1 cellular context compared by ENCODE assay signal in the genomic region with DNA sequence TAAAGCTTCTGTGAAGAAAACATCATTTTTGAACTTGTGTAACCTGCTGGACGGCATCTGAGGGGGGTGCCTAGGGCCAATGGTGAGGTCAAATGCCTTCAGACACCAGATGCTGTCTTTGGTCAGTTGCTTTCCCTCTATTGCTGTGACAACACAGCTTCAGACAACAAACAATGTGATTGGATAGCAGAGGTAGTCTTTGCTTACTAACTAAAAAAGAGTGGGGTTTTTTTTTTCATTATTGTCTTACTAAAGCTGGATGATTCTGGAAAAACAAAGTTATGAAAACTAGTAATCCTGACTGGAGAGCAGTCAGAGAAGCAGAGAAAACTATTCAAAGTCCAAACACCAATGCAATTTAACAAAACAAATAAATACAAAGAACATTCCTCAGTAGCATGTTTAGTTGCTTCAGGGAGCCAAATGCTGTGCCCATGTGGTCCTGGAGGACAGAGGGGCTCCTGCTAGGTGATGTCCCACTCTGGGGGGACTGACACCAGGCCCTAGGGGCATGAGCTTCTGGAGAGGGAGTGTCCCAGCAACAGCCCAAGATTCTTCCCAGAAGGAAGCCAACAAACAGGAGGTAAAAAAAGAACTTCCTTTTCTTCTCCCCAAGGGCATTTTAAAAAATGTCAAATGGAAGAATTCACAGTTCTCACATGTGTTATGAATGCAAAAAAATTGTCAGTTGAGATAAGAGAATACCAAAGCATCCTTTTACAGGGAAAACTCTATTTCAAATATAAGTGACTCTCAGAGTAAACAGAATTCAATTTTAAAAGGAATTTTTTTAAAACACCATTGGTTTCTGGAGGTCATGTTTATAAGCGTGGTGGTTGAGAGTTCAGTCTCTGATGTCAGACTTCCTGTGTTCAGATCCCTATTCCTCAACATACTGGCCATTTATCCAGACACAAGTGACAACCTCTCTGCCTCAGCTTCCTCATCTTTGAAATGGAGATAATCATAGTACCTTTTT.
TF ChIP-seq lines count a peak whose summit lies in the region.

No MANE protein-coding gene starts in this region.

TF ChIP-seq in GM23338, 12 proteins besides CTCF, POLR2A, EP300 and RAD21 (continued from another document):
- TF ChIP-seq, protein P1, sequence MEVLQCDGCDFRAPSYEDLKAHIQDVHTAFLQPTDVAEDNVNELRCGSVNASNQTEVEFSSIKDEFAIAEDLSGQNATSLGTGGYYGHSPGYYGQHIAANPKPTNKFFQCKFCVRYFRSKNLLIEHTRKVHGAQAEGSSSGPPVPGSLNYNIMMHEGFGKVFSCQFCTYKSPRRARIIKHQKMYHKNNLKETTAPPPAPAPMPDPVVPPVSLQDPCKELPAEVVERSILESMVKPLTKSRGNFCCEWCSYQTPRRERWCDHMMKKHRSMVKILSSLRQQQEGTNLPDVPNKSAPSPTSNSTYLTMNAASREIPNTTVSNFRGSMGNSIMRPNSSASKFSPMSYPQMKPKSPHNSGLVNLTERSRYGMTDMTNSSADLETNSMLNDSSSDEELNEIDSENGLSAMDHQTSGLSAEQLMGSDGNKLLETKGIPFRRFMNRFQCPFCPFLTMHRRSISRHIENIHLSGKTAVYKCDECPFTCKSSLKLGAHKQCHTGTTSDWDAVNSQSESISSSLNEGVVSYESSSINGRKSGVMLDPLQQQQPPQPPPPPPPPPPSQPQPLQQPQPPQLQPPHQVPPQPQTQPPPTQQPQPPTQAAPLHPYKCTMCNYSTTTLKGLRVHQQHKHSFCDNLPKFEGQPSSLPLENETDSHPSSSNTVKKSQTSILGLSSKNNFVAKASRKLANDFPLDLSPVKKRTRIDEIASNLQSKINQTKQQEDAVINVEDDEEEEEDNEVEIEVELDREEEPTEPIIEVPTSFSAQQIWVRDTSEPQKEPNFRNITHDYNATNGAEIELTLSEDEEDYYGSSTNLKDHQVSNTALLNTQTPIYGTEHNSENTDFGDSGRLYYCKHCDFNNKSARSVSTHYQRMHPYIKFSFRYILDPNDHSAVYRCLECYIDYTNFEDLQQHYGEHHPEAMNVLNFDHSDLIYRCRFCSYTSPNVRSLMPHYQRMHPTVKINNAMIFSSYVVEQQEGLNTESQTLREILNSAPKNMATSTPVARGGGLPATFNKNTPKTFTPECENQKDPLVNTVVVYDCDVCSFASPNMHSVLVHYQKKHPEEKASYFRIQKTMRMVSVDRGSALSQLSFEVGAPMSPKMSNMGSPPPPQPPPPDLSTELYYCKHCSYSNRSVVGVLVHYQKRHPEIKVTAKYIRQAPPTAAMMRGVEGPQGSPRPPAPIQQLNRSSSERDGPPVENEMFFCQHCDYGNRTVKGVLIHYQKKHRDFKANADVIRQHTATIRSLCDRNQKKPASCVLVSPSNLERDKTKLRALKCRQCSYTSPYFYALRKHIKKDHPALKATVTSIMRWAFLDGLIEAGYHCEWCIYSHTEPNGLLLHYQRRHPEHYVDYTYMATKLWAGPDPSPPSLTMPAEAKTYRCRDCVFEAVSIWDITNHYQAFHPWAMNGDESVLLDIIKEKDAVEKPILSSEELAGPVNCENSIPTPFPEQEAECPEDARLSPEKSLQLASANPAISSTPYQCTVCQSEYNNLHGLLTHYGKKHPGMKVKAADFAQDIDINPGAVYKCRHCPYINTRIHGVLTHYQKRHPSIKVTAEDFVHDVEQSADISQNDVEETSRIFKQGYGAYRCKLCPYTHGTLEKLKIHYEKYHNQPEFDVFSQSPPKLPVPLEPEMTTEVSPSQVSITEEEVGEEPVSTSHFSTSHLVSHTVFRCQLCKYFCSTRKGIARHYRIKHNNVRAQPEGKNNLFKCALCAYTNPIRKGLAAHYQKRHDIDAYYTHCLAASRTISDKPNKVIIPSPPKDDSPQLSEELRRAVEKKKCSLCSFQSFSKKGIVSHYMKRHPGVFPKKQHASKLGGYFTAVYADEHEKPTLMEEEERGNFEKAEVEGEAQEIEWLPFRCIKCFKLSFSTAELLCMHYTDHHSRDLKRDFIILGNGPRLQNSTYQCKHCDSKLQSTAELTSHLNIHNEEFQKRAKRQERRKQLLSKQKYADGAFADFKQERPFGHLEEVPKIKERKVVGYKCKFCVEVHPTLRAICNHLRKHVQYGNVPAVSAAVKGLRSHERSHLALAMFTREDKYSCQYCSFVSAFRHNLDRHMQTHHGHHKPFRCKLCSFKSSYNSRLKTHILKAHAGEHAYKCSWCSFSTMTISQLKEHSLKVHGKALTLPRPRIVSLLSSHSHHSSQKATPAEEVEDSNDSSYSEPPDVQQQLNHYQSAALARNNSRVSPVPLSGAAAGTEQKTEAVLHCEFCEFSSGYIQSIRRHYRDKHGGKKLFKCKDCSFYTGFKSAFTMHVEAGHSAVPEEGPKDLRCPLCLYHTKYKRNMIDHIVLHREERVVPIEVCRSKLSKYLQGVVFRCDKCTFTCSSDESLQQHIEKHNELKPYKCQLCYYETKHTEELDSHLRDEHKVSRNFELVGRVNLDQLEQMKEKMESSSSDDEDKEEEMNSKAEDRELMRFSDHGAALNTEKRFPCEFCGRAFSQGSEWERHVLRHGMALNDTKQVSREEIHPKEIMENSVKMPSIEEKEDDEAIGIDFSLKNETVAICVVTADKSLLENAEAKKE (CRISPR knock-in tag; IDR thresholded peaks at IDR 0.05): no peak
- TF ChIP-seq STAT1 (IDR thresholded peaks at IDR 0.05; ENCODE audit: unreplicated experiment) (no peak), EZH2phosphoT487 (IDR thresholded peaks at IDR 0.05; ENCODE audit: unreplicated experiment) (no peak), ETS1 (IDR thresholded peaks at IDR 0.05) (no peak), NANOG (IDR thresholded peaks at IDR 0.05; ENCODE audit: borderline replicate concordance) (no peak), JUNB (IDR thresholded peaks at IDR 0.05; ENCODE audit: unreplicated experiment) (no peak), POLR2AphosphoS5 (IDR thresholded peaks at IDR 0.05; ENCODE audit: low read depth) (no peak), CREB1 (CRISPR knock-in tag; IDR thresholded peaks at IDR 0.05; ENCODE audit: low read depth) (no peak), ZNF331 (CRISPR knock-in tag; IDR thresholded peaks at IDR 0.05; ENCODE audit: low read depth) (no peak)
